8 cellular contexts compared by ENCODE assay signal in the genomic region with DNA sequence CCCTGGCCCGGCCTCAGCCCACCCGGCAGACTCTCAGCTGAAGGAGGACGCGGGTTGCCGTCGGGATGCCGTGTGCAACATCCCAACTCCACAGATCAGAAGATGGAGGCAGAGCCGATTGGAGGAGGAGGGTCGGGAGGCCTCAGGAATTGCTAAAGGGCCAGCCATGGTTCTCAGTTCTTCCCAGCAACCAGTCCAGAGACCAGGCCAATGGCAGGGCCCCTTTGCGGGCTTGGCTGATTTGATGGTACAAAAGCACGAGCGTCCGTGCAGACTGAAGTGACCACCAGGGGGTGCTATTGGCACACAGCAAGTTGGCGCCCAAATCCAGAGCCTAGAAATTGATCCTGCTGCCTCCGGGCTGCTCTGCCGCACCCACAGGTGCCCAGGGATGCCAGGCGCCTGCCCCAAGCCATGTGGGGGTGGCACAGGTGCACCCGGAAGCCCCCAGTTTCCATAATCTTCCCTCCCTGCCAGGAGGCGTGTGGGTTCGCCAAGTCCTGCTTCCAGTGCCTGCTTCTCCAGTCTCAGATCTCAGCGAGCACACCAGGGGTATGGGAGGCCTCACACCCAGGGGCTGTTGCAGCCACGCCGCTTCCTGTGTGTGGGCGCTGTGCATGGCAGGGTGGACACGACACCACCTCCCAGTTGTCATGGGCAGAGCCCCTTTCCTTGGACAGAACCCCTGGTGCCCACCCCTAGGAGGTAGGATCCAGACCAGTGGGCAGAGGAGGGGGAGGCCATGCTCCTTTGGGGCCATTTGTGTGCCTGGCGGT. TPM values are rescaled to one million over a fixed set of nuclear protein-coding genes. Genes with fewer than 3 reads are reported as not detected.
DNase-seq lines count a peak whose midpoint lies in the region; ATAC-seq lines count a peak whose summit lies in the region.

No MANE protein-coding gene starts in this region.

- H3K27me3 Mint-ChIP-seq in activated CD4-positive, alpha-beta memory T cell treated with anti-CD3 and anti-CD28 coated beads for 36 hours: peaks cover 4% of the 10 kb centered on the region

- no peak overlapping the region for H3K27ac Mint-ChIP-seq in activated CD4-positive, alpha-beta memory T cell treated with anti-CD3 and anti-CD28 coated beads for 36 hours

- no peak overlapping the region for H3K4me3 Mint-ChIP-seq in activated CD4-positive, alpha-beta memory T cell treated with anti-CD3 and anti-CD28 coated beads for 36 hours

- H3K9me3 Mint-ChIP-seq in activated CD4-positive, alpha-beta memory T cell treated with anti-CD3 and anti-CD28 coated beads for 36 hours: no peaks in the 10 kb centered on the region

- intact Hi-C loops in activated CD4-positive, alpha-beta memory T cell treated with anti-CD3 and anti-CD28 coated beads for 36 hours (cut with micrococcal nuclease): loop anchor here (1.0 to 5.0 kb wide), 3 partner anchors 55 to 200 kb away; no protein-coding TSS in a partner anchor

- peaks cover 4% of the 10 kb centered on the region for H3K4me1 Mint-ChIP-seq in activated CD4-positive, alpha-beta memory T cell treated with anti-CD3 and anti-CD28 coated beads for 36 hours (ENCODE audit: low read depth)

- no peaks in the 10 kb centered on the region for H3K36me3 Mint-ChIP-seq in activated CD4-positive, alpha-beta memory T cell treated with anti-CD3 and anti-CD28 coated beads for 36 hours

- peak; percentile 55 for ATAC-seq in HG03196 (IDR thresholded peaks at IDR 0.05; ENCODE audit: unreplicated experiment)
- no peak for ATAC-seq in HG02938 (IDR thresholded peaks at IDR 0.05; ENCODE audit: unreplicated experiment)

- POLR2A ChIA-PET in activated CD4-positive, alpha-beta memory T cell treated with anti-CD3 and anti-CD28 coated beads for 36 hours (lab: Charles Lee): no interaction called here

- CTCF ChIA-PET in activated CD4-positive, alpha-beta memory T cell treated with anti-CD3 and anti-CD28 coated beads for 36 hours (lab: Charles Lee): interaction anchor here (0.6 to 3.8 kb wide), 27 partner anchors 13 to 203 kb away, joined by 3 to 27 read pairs (median 4); a partner anchor contains a TSS

- DNase-seq in EL: peak; percentile 84
- peak; percentile 95 for DNase-seq in NCI-H82 (lab: John Stamatoyannopoulos, UW)
- peak; percentile 88 for DNase-seq in activated CD4-positive, alpha-beta memory T cell treated with anti-CD3 and anti-CD28 coated beads for 36 hours
- peak; percentile 79 for DNase-seq in effector CD4-positive, alpha-beta T cell
- DNase-seq in medulla oblongata (ENCODE audit: extremely low spot score): peak; percentile 90
- peak; percentile 72 for DNase-seq in stimulated activated CD8-positive, alpha-beta memory T cell treated with anti-CD3 and anti-CD28 coated beads, Interleukin-15, amount 100 ng/mL, for 1 hour (ENCODE audit: low read depth)

RNA-seq across cellular contexts. Expression of a gene that starts 7.1 kb away (rescaled TPM):
- total RNA-seq in activated CD4-positive, alpha-beta memory T cell treated with anti-CD3 and anti-CD28 coated beads for 36 hours: not detected

RNA-seq across cellular contexts. Expression of a gene that starts 18.3 kb away (rescaled TPM):
- 10 to 100 TPM; 12.2 to 12.7 TPM for total RNA-seq in activated CD4-positive, alpha-beta memory T cell treated with anti-CD3 and anti-CD28 coated beads for 36 hours

RNA-seq across cellular contexts. Expression of a gene that starts 19.7 kb away (rescaled TPM):
- total RNA-seq in activated CD4-positive, alpha-beta memory T cell treated with anti-CD3 and anti-CD28 coated beads for 36 hours: not detected

RNA-seq across cellular contexts. Expression of a gene that starts 34.5 kb away (rescaled TPM):
- 100 to 1,000 TPM; 570 to 574 TPM for total RNA-seq in activated CD4-positive, alpha-beta memory T cell treated with anti-CD3 and anti-CD28 coated beads for 36 hours
